In genomic region chr11:121358775-121359174, GRCh38 we compare ENCODE assay signal across 16 cellular contexts.
"Had no signal": no experiment of that assay in that cellular context is flagged by ENCODE, and none has a peak within 500 bp of the region (broad histone marks: within the 10 kb centered on the region; RNA-seq: fewer than 3 reads in every experiment).

No MANE protein-coding gene starts in this region.

- H3K27me3 Mint-ChIP-seq: activated CD4-positive, alpha-beta memory T cell treated with anti-CD3 and anti-CD28 coated beads for 36 hours; activated naive CD8-positive, alpha-beta T cell treated with anti-CD3 and anti-CD28 coated beads, Interleukin-2, amount 50 U/mL, for 24 hours had no signal

- H3K36me3 ChIP-seq: ascending aorta, cardiac muscle cell, colonic mucosa, gastrocnemius medialis, thoracic aorta had no signal

- DNase-seq: activated CD4-positive, alpha-beta memory T cell treated with anti-CD3 and anti-CD28 coated beads for 36 hours; activated naive CD4-positive, alpha-beta T cell; activated naive CD8-positive, alpha-beta T cell treated with anti-CD3 and anti-CD28 coated beads, Interleukin-2, amount 50 U/mL, for 24 hours; activated T-cell treated with anti-CD3 and anti-CD28 coated beads, Interleukin-2, amount 50 U/mL, for 72 hours; colonic mucosa; effector CD4-positive, alpha-beta T cell; gastrocnemius medialis; kidney glomerular epithelial cell; occipital lobe; stimulated activated CD4-positive, alpha-beta T cell treated with anti-CD3 and anti-CD28 coated beads, Interleukin-4, amount 100 ng/mL, for 4 hours; stimulated activated naive CD8-positive, alpha-beta T cell treated with anti-CD3 and anti-CD28 coated beads, Interleukin-15, amount 100 ng/mL, for 72 hours had no signal

- H3K27ac Mint-ChIP-seq: activated CD4-positive, alpha-beta memory T cell treated with anti-CD3 and anti-CD28 coated beads for 36 hours; activated naive CD8-positive, alpha-beta T cell treated with anti-CD3 and anti-CD28 coated beads, Interleukin-2, amount 50 U/mL, for 24 hours; activated T-cell treated with anti-CD3 and anti-CD28 coated beads, Interleukin-2, amount 50 U/mL, for 72 hours; natural killer cell treated with Interleukin-12 subunit alpha and Interleukin-12 subunit beta and Interleukin-15 and Interleukin-18, amount 100 ng/mL, for 72 hours had no signal

- H3K36me3 Mint-ChIP-seq: activated CD4-positive, alpha-beta memory T cell treated with anti-CD3 and anti-CD28 coated beads for 36 hours; natural killer cell treated with Interleukin-12 subunit alpha and Interleukin-12 subunit beta and Interleukin-15 and Interleukin-18, amount 100 ng/mL, for 72 hours had no signal

- H3K27me3 ChIP-seq: ascending aorta, cardiac muscle cell, colonic mucosa, gastrocnemius medialis had no signal

- H3K4me1 Mint-ChIP-seq: stimulated activated naive CD8-positive, alpha-beta T cell treated with anti-CD3 and anti-CD28 coated beads, Interleukin-15, amount 100 ng/mL, for 72 hours had no signal

- H3K4me3 Mint-ChIP-seq: activated CD4-positive, alpha-beta memory T cell treated with anti-CD3 and anti-CD28 coated beads for 36 hours; activated naive CD8-positive, alpha-beta T cell treated with anti-CD3 and anti-CD28 coated beads, Interleukin-2, amount 50 U/mL, for 24 hours; activated T-cell treated with anti-CD3 and anti-CD28 coated beads, Interleukin-2, amount 50 U/mL, for 72 hours; natural killer cell treated with Interleukin-12 subunit alpha and Interleukin-12 subunit beta and Interleukin-15 and Interleukin-18, amount 100 ng/mL, for 72 hours; stimulated activated naive CD8-positive, alpha-beta T cell treated with anti-CD3 and anti-CD28 coated beads, Interleukin-15, amount 100 ng/mL, for 72 hours had no signal

- H3K9me3 Mint-ChIP-seq: activated CD4-positive, alpha-beta memory T cell treated with anti-CD3 and anti-CD28 coated beads for 36 hours; activated naive CD8-positive, alpha-beta T cell treated with anti-CD3 and anti-CD28 coated beads, Interleukin-2, amount 50 U/mL, for 24 hours; natural killer cell treated with Interleukin-12 subunit alpha and Interleukin-12 subunit beta and Interleukin-15 and Interleukin-18, amount 100 ng/mL, for 72 hours; stimulated activated naive CD8-positive, alpha-beta T cell treated with anti-CD3 and anti-CD28 coated beads, Interleukin-15, amount 100 ng/mL, for 72 hours had no signal

- H3K9me3 ChIP-seq: ascending aorta, colonic mucosa, gastrocnemius medialis, thoracic aorta had no signal

- H3K4me1 ChIP-seq: ascending aorta, colonic mucosa, gastrocnemius medialis had no signal

- H3K27ac ChIP-seq: ascending aorta, cardiac muscle cell, colonic mucosa, gastrocnemius medialis, thoracic aorta, VCaP had no signal

- H3K4me3 ChIP-seq: ascending aorta, cardiac muscle cell, colonic mucosa, gastrocnemius medialis, thoracic aorta had no signal

- ATAC-seq: activated naive CD8-positive, alpha-beta T cell treated with anti-CD3 and anti-CD28 coated beads, Interleukin-2, amount 50 U/mL, for 24 hours; activated T-cell treated with anti-CD3 and anti-CD28 coated beads, Interleukin-2, amount 50 U/mL, for 72 hours; gastrocnemius medialis; natural killer cell treated with Interleukin-12 subunit alpha and Interleukin-12 subunit beta and Interleukin-15 and Interleukin-18, amount 100 ng/mL, for 72 hours; stimulated activated naive CD8-positive, alpha-beta T cell treated with anti-CD3 and anti-CD28 coated beads, Interleukin-15, amount 100 ng/mL, for 72 hours had no signal
